ENCODE assay signal across 19 cellular contexts in genomic region chr1:149965440-149965839, GRCh38. TPM values are rescaled to one million over a fixed set of nuclear protein-coding genes. Genes with fewer than 3 reads are reported as not detected.
DNase-seq lines count a peak whose midpoint lies in the region; ATAC-seq and TF ChIP-seq lines count a peak whose summit lies in the region.
"Had no signal": no experiment of that assay in that cellular context is flagged by ENCODE, and none has a peak within 500 bp of the region (broad histone marks: within the 10 kb centered on the region; RNA-seq: fewer than 3 reads in every experiment).

No MANE protein-coding gene starts in this region.

- peaks cover 5% of the 10 kb centered on the region for H3K36me3 ChIP-seq in mucosa of stomach (ENCODE audit: control insufficient read depth, insufficient read depth, low read length)
- H3K36me3 ChIP-seq: BLaER1 treated with 17β-estradiol and CSF1 and Interleukin-3, amounts not matched to agents 10 nM and 100 nM had no signal

- no peaks in the 10 kb centered on the region for H3K27me3 ChIP-seq in CD4-positive, alpha-beta T cell (ENCODE audit: control insufficient read depth, insufficient read depth, low read length)
- H3K27me3 ChIP-seq in mucosa of stomach (ENCODE audit: control insufficient read depth, insufficient read depth, low read length), result no peaks in the 10 kb centered on the region

- peaks cover 20% of the 10 kb centered on the region for H3K36me3 Mint-ChIP-seq in activated CD4-positive, alpha-beta T cell treated with anti-CD3 and anti-CD28 coated beads, Interleukin-2, amount 10 ng/mL, durations not matched to agents 7 days and 5 days (ENCODE audit: low read depth)
- peaks cover 34% of the 10 kb centered on the region for H3K36me3 Mint-ChIP-seq in CD4-positive, alpha-beta T cell (ENCODE audit: low read depth)
- H3K36me3 Mint-ChIP-seq in activated T-helper 17 cell treated with anti-CD3 and anti-CD28 coated beads, Interleukin-2, amount 50 U/mL, for 72 hours (ENCODE audit: low read depth), result peaks cover 92% of the 10 kb centered on the region

- no peak for TF ChIP-seq CTCF in CD4-positive, alpha-beta T cell (IDR thresholded peaks at IDR 0.05)
- TF ChIP-seq CTCF in foreskin fibroblast (IDR thresholded peaks at IDR 0.05; ENCODE audit: low read depth, low read length), result no peak

- H3K9me3 Mint-ChIP-seq in activated CD4-positive, alpha-beta T cell treated with anti-CD3 and anti-CD28 coated beads, Interleukin-2, amount 10 ng/mL, durations not matched to agents 7 days and 5 days, result no peaks in the 10 kb centered on the region
- H3K9me3 Mint-ChIP-seq in CD4-positive, alpha-beta T cell, result no peaks in the 10 kb centered on the region
- H3K9me3 Mint-ChIP-seq in activated T-helper 17 cell treated with anti-CD3 and anti-CD28 coated beads, Interleukin-2, amount 50 U/mL, for 72 hours, result no peaks in the 10 kb centered on the region

- POLR2A ChIA-PET in activated CD4-positive, alpha-beta T cell treated with anti-CD3 and anti-CD28 coated beads, Interleukin-2, amount 10 ng/mL, durations not matched to agents 7 days and 5 days (lab: Charles Lee), result no interaction called here
- POLR2A ChIA-PET in CD4-positive, alpha-beta T cell (lab: Charles Lee), result interaction anchor here (0.6 to 1.2 kb wide), 2 partner anchors 78 to 808 kb away, joined by 3 to 4 read pairs; a partner anchor contains a TSS

- peak; percentile 58 for ATAC-seq in CD4-positive, alpha-beta T cell (ENCODE audit: poor library complexity)
- ATAC-seq in activated T-helper 17 cell treated with anti-CD3 and anti-CD28 coated beads, Interleukin-2, amount 50 U/mL, for 72 hours (replicated peaks), result peak; percentile 72
- no peak for ATAC-seq in Right ventricle myocardium inferior
- ATAC-seq: GM23338, HCT116 had no signal

- peaks cover 20% of the 10 kb centered on the region for H3K4me1 ChIP-seq in mucosa of stomach (ENCODE audit: control insufficient read depth, insufficient read depth, low read length)

- H3K4me3 ChIP-seq in mucosa of stomach (ENCODE audit: low read length) (no peak overlapping the region), foreskin fibroblast (ENCODE audit: low read depth in 1 of 2, low read length in 2 of 2) (no peak overlapping the region)
- H3K4me3 ChIP-seq: BLaER1 treated with 17β-estradiol and CSF1 and Interleukin-3, amounts not matched to agents 10 nM and 100 nM; GM23338 had no signal

- H3K9ac ChIP-seq in mucosa of stomach (ENCODE audit: low read length), result peak overlapping the region; percentile 44
- H3K9ac ChIP-seq: BLaER1 treated with 17β-estradiol and CSF1 and Interleukin-3, amounts not matched to agents 10 nM and 100 nM had no signal

- H3K4me1 Mint-ChIP-seq in activated CD4-positive, alpha-beta T cell treated with anti-CD3 and anti-CD28 coated beads, Interleukin-2, amount 10 ng/mL, durations not matched to agents 7 days and 5 days, result peaks cover 16% of the 10 kb centered on the region
- H3K4me1 Mint-ChIP-seq in CD4-positive, alpha-beta T cell (ENCODE audit: low read depth), result peaks cover 21% of the 10 kb centered on the region
- peaks cover 9% of the 10 kb centered on the region for H3K4me1 Mint-ChIP-seq in activated T-helper 17 cell treated with anti-CD3 and anti-CD28 coated beads, Interleukin-2, amount 50 U/mL, for 72 hours
- H3K4me1 Mint-ChIP-seq: GM23338 had no signal

- no peaks in the 10 kb centered on the region for H3K27me3 Mint-ChIP-seq in activated CD4-positive, alpha-beta T cell treated with anti-CD3 and anti-CD28 coated beads, Interleukin-2, amount 10 ng/mL, durations not matched to agents 7 days and 5 days
- H3K27me3 Mint-ChIP-seq in CD4-positive, alpha-beta T cell, result no peaks in the 10 kb centered on the region
- H3K27me3 Mint-ChIP-seq in activated T-helper 17 cell treated with anti-CD3 and anti-CD28 coated beads, Interleukin-2, amount 50 U/mL, for 72 hours, result no peaks in the 10 kb centered on the region

- no peaks in the 10 kb centered on the region for H3K9me3 ChIP-seq in CD4-positive, alpha-beta T cell (ENCODE audit: control insufficient read depth, low read length)
- H3K9me3 ChIP-seq in mucosa of stomach (ENCODE audit: control insufficient read depth, low read length), result no peaks in the 10 kb centered on the region
- H3K9me3 ChIP-seq: BLaER1 treated with 17β-estradiol and CSF1 and Interleukin-3, amounts not matched to agents 10 nM and 100 nM had no signal

- no peak overlapping the region for H3K27ac ChIP-seq in CD4-positive, alpha-beta T cell (ENCODE audit: low read depth, low read length)
- H3K27ac ChIP-seq: BLaER1 treated with 17β-estradiol and CSF1 and Interleukin-3, amounts not matched to agents 10 nM and 100 nM; HL-60 had no signal

- CTCF ChIA-PET in activated CD4-positive, alpha-beta T cell treated with anti-CD3 and anti-CD28 coated beads, Interleukin-2, amount 10 ng/mL, durations not matched to agents 7 days and 5 days (lab: Charles Lee), result interaction anchor here (0.5 kb wide), 1 partner anchor 520 kb away, joined by 3 read pairs; no protein-coding TSS in a partner anchor
- CTCF ChIA-PET in CD4-positive, alpha-beta T cell (lab: Charles Lee), result no interaction called here

- no peak for DNase-seq in activated CD4-positive, alpha-beta T cell treated with anti-CD3 and anti-CD28 coated beads, Interleukin-2, amount 10 ng/mL, durations not matched to agents 7 days and 5 days
- DNase-seq in activated CD4-positive, alpha-beta T cell treated with anti-CD3 and anti-CD28 coated beads for 1 hour, result no peak
- DNase-seq in CD4-positive, alpha-beta T cell, result no peak
- DNase-seq in DMS153 treated with DMSO at 0.1 percent for 48 hours (lab: John Stamatoyannopoulos, UW; ENCODE audit: unreplicated experiment) (no peak), Right ventricle myocardium inferior (ENCODE audit: missing footprints) (no peak), foreskin fibroblast (no peak)
- DNase-seq: DMS 273 treated with DMSO at 0.1 percent for 48 hours, GF-D8, MV-4-11, NCI-H1417, NCI-H187 treated with DMSO at 0.1 percent for 48 hours, NCI-H748 treated with DMSO at 0.1 percent for 48 hours, OCI-M1 had no signal

- intact Hi-C loops in CD4-positive, alpha-beta T cell (cut with DNase I, micrococcal nuclease), result no loop called here
- intact Hi-C loops in Right ventricle myocardium inferior (cut with DNase I), result no loop called here

- peak overlapping the region; percentile 60 for H3K27ac Mint-ChIP-seq in activated CD4-positive, alpha-beta T cell treated with anti-CD3 and anti-CD28 coated beads, Interleukin-2, amount 10 ng/mL, durations not matched to agents 7 days and 5 days
- H3K27ac Mint-ChIP-seq in CD4-positive, alpha-beta T cell, result peak overlapping the region; percentile 35
- H3K27ac Mint-ChIP-seq in activated T-helper 17 cell treated with anti-CD3 and anti-CD28 coated beads, Interleukin-2, amount 50 U/mL, for 72 hours, result peak overlapping the region; percentile 2
- H3K27ac Mint-ChIP-seq: GM23338 had no signal

- no peak overlapping the region for H3K4me3 Mint-ChIP-seq in activated CD4-positive, alpha-beta T cell treated with anti-CD3 and anti-CD28 coated beads, Interleukin-2, amount 10 ng/mL, durations not matched to agents 7 days and 5 days
- H3K4me3 Mint-ChIP-seq in CD4-positive, alpha-beta T cell, result no peak overlapping the region
- peak overlapping the region; percentile 2 for H3K4me3 Mint-ChIP-seq in activated T-helper 17 cell treated with anti-CD3 and anti-CD28 coated beads, Interleukin-2, amount 50 U/mL, for 72 hours
- H3K4me3 Mint-ChIP-seq: GM23338 had no signal

RNA-seq across cellular contexts. Expression of gene MTMR11, which starts 28.8 kb away (rescaled TPM):
- total RNA-seq in activated CD4-positive, alpha-beta T cell treated with anti-CD3 and anti-CD28 coated beads, Interleukin-2, amount 10 ng/mL, durations not matched to agents 7 days and 5 days, result 1 to 10 TPM; 2.1 to 2.8 TPM
- under 1 TPM; 0.49 to 0.70 TPM for total RNA-seq in CD4-positive, alpha-beta T cell
- total RNA-seq in activated T-helper 17 cell treated with anti-CD3 and anti-CD28 coated beads, Interleukin-2, amount 50 U/mL, for 72 hours, result 1 to 10 TPM; 3.0 to 7.9 TPM
- 3.5 TPM for total RNA-seq in Right ventricle myocardium inferior

RNA-seq across cellular contexts. Expression of gene SF3B4, which starts 37.8 kb away (rescaled TPM):
- total RNA-seq in activated CD4-positive, alpha-beta T cell treated with anti-CD3 and anti-CD28 coated beads, Interleukin-2, amount 10 ng/mL, durations not matched to agents 7 days and 5 days, result 100 to 1,000 TPM in 1 of 2 experiments, 10 to 100 TPM in 1; 90.2 to 101 TPM
- total RNA-seq in CD4-positive, alpha-beta T cell, result 10 to 100 TPM; 38.0 to 38.6 TPM
- 10 to 100 TPM; 45.8 to 90.6 TPM for total RNA-seq in activated T-helper 17 cell treated with anti-CD3 and anti-CD28 coated beads, Interleukin-2, amount 50 U/mL, for 72 hours
- total RNA-seq in Right ventricle myocardium inferior, result 24.8 TPM

RNA-seq across cellular contexts. Expression of gene OTUD7B, which starts 45.1 kb away (rescaled TPM):
- total RNA-seq in activated CD4-positive, alpha-beta T cell treated with anti-CD3 and anti-CD28 coated beads, Interleukin-2, amount 10 ng/mL, durations not matched to agents 7 days and 5 days, result 10 to 100 TPM in 1 of 2 experiments, 1 to 10 TPM in 1; 9.9 to 10.6 TPM
- total RNA-seq in CD4-positive, alpha-beta T cell, result 1 to 10 TPM; 2.0 to 2.9 TPM
- 10 to 100 TPM; 21.4 to 48.7 TPM for total RNA-seq in activated T-helper 17 cell treated with anti-CD3 and anti-CD28 coated beads, Interleukin-2, amount 50 U/mL, for 72 hours
- total RNA-seq in Right ventricle myocardium inferior, result 24.5 TPM

RNA-seq across cellular contexts. Expression of gene SV2A, which starts 47.8 kb away (rescaled TPM):
- 1 to 10 TPM; 7.5 to 7.7 TPM for total RNA-seq in activated CD4-positive, alpha-beta T cell treated with anti-CD3 and anti-CD28 coated beads, Interleukin-2, amount 10 ng/mL, durations not matched to agents 7 days and 5 days
- 1 to 10 TPM; 2.5 to 2.9 TPM for total RNA-seq in CD4-positive, alpha-beta T cell
- total RNA-seq in activated T-helper 17 cell treated with anti-CD3 and anti-CD28 coated beads, Interleukin-2, amount 50 U/mL, for 72 hours, result 1 to 10 TPM; 5.8 to 7.5 TPM
- 0.51 TPM for total RNA-seq in Right ventricle myocardium inferior

Comparison
In these comparisons a context has a peak if more than half of its experiments do, and no peak if none do; other contexts are left out.
1. H3K27ac Mint-ChIP-seq: peak in every context shown above with its lines; median percentile 60 in activated CD4-positive, alpha-beta T cell treated with anti-CD3 and anti-CD28 coated beads, Interleukin-2, amount 10 ng/mL, durations not matched to agents 7 days and 5 days; 35 in CD4-positive, alpha-beta T cell; 2 in activated T-helper 17 cell treated with anti-CD3 and anti-CD28 coated beads, Interleukin-2, amount 50 U/mL, for 72 hours.